In genomic region chr6:141401851-141402250, GRCh38 we compare ENCODE assay signal across 26 cellular contexts.
DNase-seq lines count a peak whose midpoint lies in the region; TF ChIP-seq lines count a peak whose summit lies in the region.
"Had no signal": no experiment of that assay in that cellular context is flagged by ENCODE, and none has a peak within 500 bp of the region (broad histone marks: within the 10 kb centered on the region; RNA-seq: fewer than 3 reads in every experiment).

No MANE protein-coding gene starts in this region.

- H2AFZ ChIP-seq in trophoblast cell (ENCODE audit: insufficient read depth, low read length, poor library complexity), result no peak overlapping the region

- H3K4ac ChIP-seq in trophoblast cell (ENCODE audit: low read depth, low read length), result no peak overlapping the region

- H3K36me3 ChIP-seq in ascending aorta, result no peaks in the 10 kb centered on the region
- H3K36me3 ChIP-seq in prostate gland, result no peaks in the 10 kb centered on the region
- no peaks in the 10 kb centered on the region for H3K36me3 ChIP-seq in trophoblast cell (ENCODE audit: control insufficient read depth in 1 of 2, insufficient read depth in 2 of 2, low read length in 2 of 2)
- H3K36me3 ChIP-seq: cardiac muscle cell, gastroesophageal sphincter, HAP-1, pancreas, sigmoid colon, uterus had no signal

- no peak overlapping the region for H3K14ac ChIP-seq in trophoblast cell (ENCODE audit: low read length)

- no peak for TF ChIP-seq CTCF in ascending aorta (IDR thresholded peaks at IDR 0.05)
- no peak for TF ChIP-seq CTCF in prostate gland (IDR thresholded peaks at IDR 0.05)

- H3K27me3 ChIP-seq in ascending aorta (no peaks in the 10 kb centered on the region), prostate gland (replicated peaks; ENCODE audit: insufficient read depth) (no peaks in the 10 kb centered on the region), trophoblast cell (ENCODE audit: insufficient read depth, low read length) (no peaks in the 10 kb centered on the region)
- H3K27me3 ChIP-seq: cardiac muscle cell, gastroesophageal sphincter, pancreas, sigmoid colon, uterus had no signal

- H3K27ac ChIP-seq in ascending aorta (peak overlapping the region; percentile 68 to 74), prostate gland (no peak overlapping the region), trophoblast cell (ENCODE audit: low read depth, low read length) (no peak overlapping the region)
- H3K27ac ChIP-seq: gastroesophageal sphincter, pancreas, sigmoid colon, uterus had no signal

- DNase-seq in DMS114 treated with DMSO at 0.1 percent for 48 hours (lab: John Stamatoyannopoulos, UW; ENCODE audit: unreplicated experiment) (peak; percentile 90), NCI-H1092 treated with DMSO at 0.1 percent for 48 hours (lab: John Stamatoyannopoulos, UW) (peak; percentile 62), ascending aorta (ENCODE audit: low spot score in 2 of 2) (no peak), prostate gland (ENCODE audit: low spot score) (peak; percentile 17), trophoblast cell (no peak), NCI-H1436 (lab: John Stamatoyannopoulos, UW) (no peak), HuH-7.5 (ENCODE audit: low spot score) (no peak)
- no peak for DNase-seq in activated CD4-positive, alpha-beta T cell treated with anti-CD3 and anti-CD28 coated beads for 48 hours
- DNase-seq: activated CD4-positive, alpha-beta memory T cell treated with anti-CD3 and anti-CD28 coated beads, Interleukin-2, amount 10 ng/mL, durations not matched to agents 7 days and 5 days; activated CD8-positive, alpha-beta memory T cell treated with anti-CD3 and anti-CD28 coated beads, Interleukin-2, amount 50 U/mL, for 48 hours; C1 segment of cervical spinal cord; COR-L47; DMS79 treated with DMSO at 0.1 percent for 48 hours; IMR-90; NCI-H2107; nephron progenitor cell; pancreas; sigmoid colon; stimulated activated CD4-positive, alpha-beta T cell treated with anti-CD3 and anti-CD28 coated beads, Interleukin-15, amount 100 ng/mL, for 24 hours; stimulated activated naive B cell treated with anti-CD40 and anti-IgM and Interleukin-4, amounts not matched to agents 10 μg/mL and 1 μg/mL and 100 μg/mL, for 72 hours; T-cell; uterus had no signal

- intact Hi-C loops in ascending aorta (cut with DNase I), result no loop called here
- intact Hi-C loops in prostate gland (cut with DNase I), result no loop called here

- no peak overlapping the region for H4K91ac ChIP-seq in trophoblast cell (ENCODE audit: low read depth, low read length)

- no peak overlapping the region for H2AK5ac ChIP-seq in trophoblast cell (ENCODE audit: low read length)

- H3K9me3 ChIP-seq in ascending aorta (peaks cover under 1 to 4% of the 10 kb centered on the region in 2 donors), prostate gland (no peaks in the 10 kb centered on the region), trophoblast cell (ENCODE audit: insufficient read depth, low read depth, low read length) (no peaks in the 10 kb centered on the region)
- H3K9me3 ChIP-seq: gastroesophageal sphincter, HAP-1, pancreas, sigmoid colon, uterus had no signal

- peaks cover 5 to 18% of the 10 kb centered on the region in 2 donors for H3K4me1 ChIP-seq in ascending aorta
- peaks cover 5% of the 10 kb centered on the region for H3K4me1 ChIP-seq in prostate gland (replicated peaks)
- no peaks in the 10 kb centered on the region for H3K4me1 ChIP-seq in trophoblast cell (ENCODE audit: control insufficient read depth in 1 of 2, insufficient read depth in 2 of 2, low read length in 2 of 2)
- H3K4me1 ChIP-seq: pancreas, sigmoid colon, uterus had no signal

- H3K79me1 ChIP-seq in trophoblast cell (ENCODE audit: low read length), result no peaks in the 10 kb centered on the region

- no peak for TF ChIP-seq POLR2A in prostate gland (IDR thresholded peaks at IDR 0.05)

- no peak overlapping the region for H3K23ac ChIP-seq in trophoblast cell (ENCODE audit: low read length)

- H3K9ac ChIP-seq in trophoblast cell (ENCODE audit: low read length), result no peak overlapping the region

- no peak overlapping the region for H3K18ac ChIP-seq in trophoblast cell (ENCODE audit: low read length)

- H3K4me3 ChIP-seq in ascending aorta, result no peak overlapping the region
- H3K4me3 ChIP-seq in prostate gland, result no peak overlapping the region
- no peak overlapping the region for H3K4me3 ChIP-seq in trophoblast cell (ENCODE audit: low read depth, low read length)
- H3K4me3 ChIP-seq: cardiac muscle cell, gastroesophageal sphincter, HAP-1, lung, pancreas, sigmoid colon, uterus had no signal

- WGBS in prostate gland, result 21% methylated on average over 3 of the region's 3 CpGs
- WGBS in trophoblast cell (ENCODE audit: extremely low coverage, insufficient coverage, insufficient read length), result no CpG with 5 or more reads among the region's 3 CpGs

- H3K4me2 ChIP-seq in trophoblast cell (ENCODE audit: low read length), result no peak overlapping the region

- no peak overlapping the region for H2BK12ac ChIP-seq in trophoblast cell (ENCODE audit: low read length)

- H4K8ac ChIP-seq in trophoblast cell (ENCODE audit: low read depth, low read length), result no peak overlapping the region

- no peak overlapping the region for H2BK5ac ChIP-seq in trophoblast cell (ENCODE audit: low read depth, low read length, poor library complexity)

- H2BK120ac ChIP-seq in trophoblast cell (ENCODE audit: insufficient read depth, low read length, poor library complexity), result no peak overlapping the region

- H3K79me2 ChIP-seq in trophoblast cell (ENCODE audit: control insufficient read depth, insufficient read depth, low read length, poor library complexity), result no peaks in the 10 kb centered on the region

- H4K12ac ChIP-seq in trophoblast cell (ENCODE audit: low read depth, low read length), result no peak overlapping the region

Comparison
In these comparisons a context has a peak if more than half of its experiments do, and no peak if none do; other contexts are left out.
1. DNase-seq: peak in DMS114 treated with DMSO at 0.1 percent for 48 hours (single experiment), NCI-H1092 treated with DMSO at 0.1 percent for 48 hours (single experiment) and prostate gland (single experiment); none in ascending aorta (0 of 2), trophoblast cell (0 of 2), NCI-H1436 (single experiment), HuH-7.5 (single experiment) and activated CD4-positive, alpha-beta T cell treated with anti-CD3 and anti-CD28 coated beads for 48 hours (single experiment).
2. H3K27ac ChIP-seq: peak in ascending aorta (2 of 2); none in prostate gland (0 of 2) and trophoblast cell (single experiment).